ENCODE assay signal across 2 cellular contexts in the genomic region with DNA sequence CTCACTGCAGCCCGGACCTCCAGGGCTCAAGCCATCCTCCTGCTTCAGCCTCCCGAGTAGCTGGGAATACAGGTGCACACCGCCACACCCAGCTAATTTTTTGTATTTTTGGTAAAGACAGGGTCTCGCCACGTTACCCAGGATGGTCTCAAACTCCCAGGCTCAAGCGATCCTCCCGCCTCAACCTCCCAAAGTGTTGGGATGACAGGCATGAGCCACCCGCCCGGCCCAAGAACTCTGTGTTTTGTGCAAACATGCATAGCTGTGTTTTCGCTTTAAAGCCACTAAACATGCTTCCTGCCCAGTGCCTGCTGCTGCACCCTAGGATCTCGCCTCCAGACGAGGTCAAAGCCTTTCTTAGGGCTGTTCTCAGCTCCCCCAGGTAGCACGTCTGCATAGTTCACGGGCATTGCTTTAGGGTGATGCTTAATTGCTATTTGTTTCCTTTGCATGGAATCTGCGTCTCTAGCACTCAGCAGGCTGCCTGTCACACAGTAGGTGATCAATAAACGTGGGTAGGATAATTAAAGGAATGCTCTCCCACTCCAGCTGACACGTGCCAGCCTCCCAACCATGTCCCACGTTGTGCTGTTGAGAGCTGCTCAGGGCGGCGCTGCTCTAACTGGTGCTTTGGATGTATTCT.
A peak's percentile ranks its signal among the peaks of the same experiment; 100 is the strongest.
TF ChIP-seq lines count a peak whose summit lies in the region.

No MANE protein-coding gene starts in this region.

TF ChIP-seq in HEK293, 187 proteins besides CTCF, POLR2A, EP300 and RAD21:
- 0 out of 2 replicates have a peak, but pooled peaks have one; percentile 14 for TF ChIP-seq ZFHX2 (tag by site-specific recombination; conservative IDR thresholded peaks at IDR 0.05)
- TF ChIP-seq ZIC2 (tag by site-specific recombination; IDR thresholded peaks at IDR 0.05): peak; percentile 39; the same call in 1 of the 2 replicates
- TF ChIP-seq ZNF664 (tag by site-specific recombination; IDR thresholded peaks at IDR 0.05): peak; percentile 64; the same call in 1 of the 2 replicates
- no peak for TF ChIP-seq ZNF175 (tag by site-specific recombination; IDR thresholded peaks at IDR 0.05)
TF ChIP-seq in HEK293: peak in this region for 3.

TF ChIP-seq in HepG2, 621 proteins besides CTCF, POLR2A, EP300 and RAD21:
- TF ChIP-seq ZBTB26 (CRISPR knock-in tag; IDR thresholded peaks at IDR 0.05; ENCODE audit: borderline replicate concordance): no peak
- 0 out of 2 replicates have a peak, but pooled peaks have one; percentile 67 for TF ChIP-seq HNF1B (CRISPR knock-in tag; IDR thresholded peaks at IDR 0.05)
- TF ChIP-seq SKIL (CRISPR knock-in tag; IDR thresholded peaks at IDR 0.05; ENCODE audit: borderline replicate concordance): 0 out of 2 replicates have a peak, but pooled peaks have one; percentile 20
TF ChIP-seq in HepG2: peak in this region for 2.
